Comparison of ENCODE assay signal across 21 cellular contexts in the genomic region with DNA sequence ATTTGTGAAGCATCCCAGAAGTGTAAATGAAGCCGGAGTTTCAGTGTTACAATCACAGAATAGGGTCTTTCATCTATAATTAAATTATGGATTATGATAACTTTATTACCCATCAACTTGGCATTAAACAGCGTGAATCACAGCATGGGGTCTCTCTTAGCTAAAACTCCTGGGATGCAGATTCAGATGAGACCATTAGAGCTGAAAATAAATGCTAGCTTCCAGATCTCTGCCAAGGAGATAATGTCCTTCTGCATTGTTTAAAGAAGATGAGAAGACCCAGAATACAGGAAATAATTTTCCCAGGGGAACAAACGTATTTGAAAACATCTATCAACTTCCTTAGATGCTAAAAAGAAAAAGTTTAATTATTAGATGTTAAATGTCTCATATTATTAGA.
"Had no signal": no experiment of that assay in that cellular context is flagged by ENCODE, and none has a peak within 500 bp of the region (broad histone marks: within the 10 kb centered on the region; RNA-seq: fewer than 3 reads in every experiment).

No MANE protein-coding gene starts in this region.

- H3K27ac ChIP-seq: PC-9, Peyer's patch, SJCRH30 had no signal

- H3K36me3 ChIP-seq: MG63, Peyer's patch, SJCRH30 had no signal

- H3K9me3 ChIP-seq: MG63, SJCRH30 had no signal

- H3K4me2 ChIP-seq: PC-9 had no signal

- H2AFZ ChIP-seq: PC-9 had no signal

- ATAC-seq: HepG2, Right ventricle myocardium inferior had no signal

- DNase-seq: IMR-90, Karpas-422, KG1, MG63, NCI-H1105 treated with DMSO at 0.1 percent for 48 hours, NCI-H1436 treated with DMSO at 0.1 percent for 48 hours, NCI-H1694, NCI-H187 treated with DMSO at 0.1 percent for 48 hours, NCI-H2029 treated with DMSO at 0.1 percent for 48 hours, NCI-H2171 treated with DMSO at 0.1 percent for 48 hours, NCI-H345, NCI-H446 treated with DMSO at 0.1 percent for 48 hours, NCI-H510A treated with DMSO at 0.1 percent for 48 hours, NCI-H526 treated with DMSO at 0.1 percent for 48 hours, NCI-H774, PC-9, Peyer's patch, SHP77 treated with DMSO at 0.1 percent for 48 hours, SJCRH30 had no signal

- H3K4me1 ChIP-seq: Peyer's patch, SJCRH30 had no signal

- H3K27me3 ChIP-seq: MG63, Peyer's patch, SJCRH30 had no signal

- H3K4me3 ChIP-seq: MG63, PC-9, Peyer's patch, SJCRH30 had no signal
